In genomic region chr11:78350646-78351165, GRCh38 we compare ENCODE assay signal across 1 cellular context.
A peak's percentile ranks its signal among the peaks of the same experiment; 100 is the strongest.
TF ChIP-seq lines count a peak whose summit lies in the region.

No MANE protein-coding gene starts in this region.

TF ChIP-seq in GM12878, 131 proteins besides CTCF, POLR2A, EP300 and RAD21 (continued from another document):
- TF ChIP-seq E4F1 (IDR thresholded peaks at IDR 0.05; ENCODE audit: borderline replicate concordance, partially characterized antibody) (no peak), CREB1 (IDR thresholded peaks at IDR 0.05; ENCODE audit: low read depth) (no peak), HDAC6 (IDR thresholded peaks at IDR 0.05; ENCODE audit: unreplicated experiment) (no peak), NBN (IDR thresholded peaks at IDR 0.05) (no peak), HDGF (IDR thresholded peaks at IDR 0.05) (no peak), ETV6 (conservative IDR thresholded peaks at IDR 0.05 in 1 of 2, IDR thresholded peaks at IDR 0.05 in 1 of 2; ENCODE audit: borderline replicate concordance in 1 of 2, low read depth in 1 of 2) (no peak), DPF2 (IDR thresholded peaks at IDR 0.05) (no peak), RUNX3 (IDR thresholded peaks at IDR 0.05; ENCODE audit: low read length) (peak; percentile 39), ZNF592 (IDR thresholded peaks at IDR 0.05) (no peak), NFXL1 (IDR thresholded peaks at IDR 0.05; ENCODE audit: borderline replicate concordance) (no peak), IKZF1 (conservative IDR thresholded peaks at IDR 0.05) (peak; percentile 43), HDAC2 (IDR thresholded peaks at IDR 0.05) (no peak), POLR2AphosphoS2 (IDR thresholded peaks at IDR 0.05; ENCODE audit: low read depth, low read length) (no peak), SIX5 (IDR thresholded peaks at IDR 0.05; ENCODE audit: low read depth, low read length, severe bottlenecking) (no peak), PAX8 (IDR thresholded peaks at IDR 0.05) (no peak), POLR2AphosphoS5 (IDR thresholded peaks at IDR 0.05; ENCODE audit: low read length) (no peak), REST (IDR thresholded peaks at IDR 0.05; ENCODE audit: low read depth, low read length) (no peak), TCF3 (IDR thresholded peaks at IDR 0.05; ENCODE audit: borderline replicate concordance, insufficient read depth, low read depth, low read length) (no peak), TAF1 (IDR thresholded peaks at IDR 0.05; ENCODE audit: borderline replicate concordance, low read depth, low read length) (no peak), E2F8 (IDR thresholded peaks at IDR 0.05; ENCODE audit: low read depth, partially characterized antibody) (no peak), ZNF274 (IDR thresholded peaks at IDR 0.05; ENCODE audit: insufficient read depth, insufficient read length) (no peak), RFX5 (IDR thresholded peaks at IDR 0.05; ENCODE audit: low read depth, low read length) (no peak), PKNOX1 (IDR thresholded peaks at IDR 0.05) (no peak), SRF (IDR thresholded peaks at IDR 0.05; ENCODE audit: low read depth in 2 of 2, low read length in 2 of 2) (no peak), ZBED1 (IDR thresholded peaks at IDR 0.05; ENCODE audit: borderline replicate concordance) (no peak), CREM (IDR thresholded peaks at IDR 0.05; ENCODE audit: low read depth) (no peak), SP1 (IDR thresholded peaks at IDR 0.05; ENCODE audit: low read depth, low read length) (no peak), BACH1 (IDR thresholded peaks at IDR 0.05; ENCODE audit: borderline replicate concordance) (no peak), IKZF2 (IDR thresholded peaks at IDR 0.05) (peak; percentile 52 to 61), PAX5 (IDR thresholded peaks at IDR 0.05; ENCODE audit: borderline replicate concordance, low read depth, low read length) (no peak), KDM1A (IDR thresholded peaks at IDR 0.05; ENCODE audit: borderline replicate concordance) (no peak), JUNB (IDR thresholded peaks at IDR 0.05) (no peak), SMAD1 (IDR thresholded peaks at IDR 0.05; ENCODE audit: low read depth, partially characterized antibody) (no peak)
